In the genomic region with DNA sequence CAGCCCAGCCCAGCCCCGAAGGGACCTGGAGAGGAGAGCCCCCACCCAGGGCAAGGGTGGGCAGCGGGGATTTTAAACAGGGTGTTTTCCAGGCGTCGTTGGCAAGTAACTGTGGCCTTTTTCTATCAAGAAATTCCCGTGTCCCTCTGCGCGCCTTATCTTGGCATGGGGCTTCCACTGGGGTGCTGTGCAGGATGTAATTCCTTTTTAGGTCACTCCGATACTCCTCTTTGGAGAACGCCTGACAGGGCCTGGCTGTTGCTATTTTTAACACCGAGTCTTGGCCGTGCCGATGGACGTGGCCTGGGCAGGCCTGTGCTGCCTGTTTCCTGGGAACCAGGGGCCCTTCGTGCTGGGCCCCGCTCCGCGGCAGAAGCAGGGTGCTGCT, we compare ENCODE assay signal across 14 cellular contexts.
DNase-seq lines count a peak whose midpoint lies in the region; ATAC-seq and TF ChIP-seq lines count a peak whose summit lies in the region.
"Had no signal": no experiment of that assay in that cellular context is flagged by ENCODE, and none has a peak within 500 bp of the region (broad histone marks: within the 10 kb centered on the region; RNA-seq: fewer than 3 reads in every experiment).

No MANE protein-coding gene starts in this region.

- peaks cover 38% of the 10 kb centered on the region for H4K20me1 ChIP-seq in osteoblast (ENCODE audit: insufficient read depth, low read length)

- 11 to 33% (median 15%) methylated on average over 17 of the region's 17 CpGs for WGBS in heart left ventricle, 4 donors

- peak in 1 of 2 donors; percentile 26 for TF ChIP-seq POLR2A in heart left ventricle (IDR thresholded peaks at IDR 0.05)

- H2AFZ ChIP-seq in osteoblast (ENCODE audit: low read length), result no peak overlapping the region

- intact Hi-C loops in heart left ventricle (cut with DNase I), result loop anchor here (1.0 to 10.0 kb wide), 13 partner anchors 39 to 407 kb away; a partner anchor contains a TSS

- H3K27ac ChIP-seq in heart left ventricle (peak overlapping the region; percentile 90 to 99 (median 96)), osteoblast (ENCODE audit: low read depth, low read length) (no peak overlapping the region)
- H3K27ac ChIP-seq: 22Rv1 had no signal

- ATAC-seq in heart left ventricle, result peak; percentile 82 to 85 (median 84)
- ATAC-seq in GM21367 (IDR thresholded peaks at IDR 0.05; ENCODE audit: unreplicated experiment), result no peak
- no peak for ATAC-seq in GM21381 (IDR thresholded peaks at IDR 0.05; ENCODE audit: unreplicated experiment)
- no peak for ATAC-seq in HG02623 (IDR thresholded peaks at IDR 0.05; ENCODE audit: unreplicated experiment)

- peak overlapping the region in 1 of 12 donors; percentile 26 for H3K4me3 ChIP-seq in heart left ventricle
- no peak overlapping the region for H3K4me3 ChIP-seq in osteoblast (ENCODE audit: insufficient read depth, low read length)

- H3K27me3 ChIP-seq in heart left ventricle, result no peaks in the 10 kb centered on the region
- H3K27me3 ChIP-seq in osteoblast (ENCODE audit: insufficient read depth, low read length), result no peaks in the 10 kb centered on the region

- H3K36me3 ChIP-seq in heart left ventricle, result no peaks in the 10 kb centered on the region
- H3K36me3 ChIP-seq in osteoblast (ENCODE audit: insufficient read depth, low read length), result no peaks in the 10 kb centered on the region

- peaks cover 25 to 90% (median 76%) of the 10 kb centered on the region in 12 donors for H3K4me1 ChIP-seq in heart left ventricle
- H3K4me1 ChIP-seq in osteoblast (ENCODE audit: insufficient read depth, low read length), result peaks cover 10% of the 10 kb centered on the region

- H3K4me2 ChIP-seq in osteoblast (ENCODE audit: insufficient read depth, low read length), result no peak overlapping the region

- peaks cover 17% of the 10 kb centered on the region for H3K79me2 ChIP-seq in osteoblast (ENCODE audit: insufficient read depth, low read length)

- H3K9me3 ChIP-seq in heart left ventricle (no peaks in the 10 kb centered on the region), osteoblast (ENCODE audit: low read depth, low read length) (no peaks in the 10 kb centered on the region)

- DNase-seq in activated CD8-positive, alpha-beta memory T cell treated with anti-CD3 and anti-CD28 coated beads, Interleukin-2, amount 50 U/mL, for 4 hours, result peak; percentile 8
- DNase-seq in activated CD8-positive, alpha-beta memory T cell treated with anti-CD3 and anti-CD28 coated beads, Interleukin-2, amount 50 U/mL, for 48 hours, result no peak
- peak; percentile 83 to 92 (median 86) for DNase-seq in heart left ventricle
- DNase-seq in osteoblast (ENCODE audit: insufficient read length, low spot score, missing footprints), result peak; percentile 21
- DNase-seq in ureter (ENCODE audit: low spot score), result peak; percentile 81
- DNase-seq: activated gamma-delta T cell treated with Interleukin-2 at 50 U/mL for 16 hours, DMS79, endodermal cell, NCI-H1092 treated with DMSO at 0.1 percent for 48 hours, occipital lobe had no signal

- TF ChIP-seq CTCF in heart left ventricle (IDR thresholded peaks at IDR 0.05) (no peak), osteoblast (IDR thresholded peaks at IDR 0.05; ENCODE audit: extremely low read depth, low read depth, low read length) (no peak)

Comparison
In these comparisons a context has a peak if more than half of its experiments do, and no peak if none do; other contexts are left out.
1. ATAC-seq: peak in heart left ventricle (4 of 4); none in GM21367 (single experiment), GM21381 (single experiment) and HG02623 (single experiment).